24 cellular contexts compared by ENCODE assay signal in the genomic region with DNA sequence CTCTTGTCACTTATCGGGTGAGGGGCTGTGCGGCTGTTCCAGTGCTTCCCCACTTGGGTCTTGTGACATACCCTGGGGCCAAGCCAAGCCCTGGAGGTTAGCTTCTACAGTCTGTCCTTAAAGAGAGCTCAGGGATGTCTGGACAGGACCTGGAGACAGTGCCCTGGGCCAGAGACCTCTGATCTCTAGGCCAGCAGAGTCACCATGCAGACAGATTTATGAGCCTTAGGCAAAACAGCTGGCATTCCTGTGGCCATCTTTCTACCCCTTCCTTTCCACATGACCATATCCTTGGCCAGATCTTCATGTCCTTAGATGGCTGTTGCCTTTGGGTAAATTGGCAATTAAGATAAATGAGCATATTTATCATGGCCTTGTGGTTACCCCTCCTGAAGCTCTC.
DNase-seq lines count a peak whose midpoint lies in the region; ATAC-seq, FAIRE-seq and TF ChIP-seq lines count a peak whose summit lies in the region.
"Had no signal": no experiment of that assay in that cellular context is flagged by ENCODE, and none has a peak within 500 bp of the region (broad histone marks: within the 10 kb centered on the region; RNA-seq: fewer than 3 reads in every experiment).

No MANE protein-coding gene starts in this region.

- no peak for TF ChIP-seq CTCF in keratinocyte (optimal IDR thresholded peaks at IDR 0.05 in 1 of 3, IDR thresholded peaks at IDR 0.05 in 1 of 3, conservative IDR thresholded peaks at IDR 0.05 in 1 of 3; ENCODE audit: extremely low read depth in 1 of 3, insufficient read depth in 2 of 3, low read length in 3 of 3)

- H3K9me3 ChIP-seq in SJCRH30 (replicated peaks) (no peaks in the 10 kb centered on the region), keratinocyte (ENCODE audit: control insufficient read depth, low read depth, low read length) (peaks cover 2% of the 10 kb centered on the region), skeletal muscle satellite cell (replicated peaks; ENCODE audit: low read length) (peaks cover 4% of the 10 kb centered on the region)

- no peak overlapping the region for H2AFZ ChIP-seq in keratinocyte (ENCODE audit: control insufficient read depth, low read length)

- H3K4me3 ChIP-seq in SJCRH30 (no peak overlapping the region), keratinocyte (ENCODE audit: control insufficient read depth in 2 of 3, extremely low read depth in 1 of 3, insufficient read depth in 2 of 3, low read depth in 1 of 3, low read length in 3 of 3) (no peak overlapping the region), skeletal muscle satellite cell (ENCODE audit: low read length) (no peak overlapping the region)
- H3K4me3 ChIP-seq: adrenal gland, SK-N-MC, smooth muscle cell had no signal

- H3K79me2 ChIP-seq in keratinocyte (ENCODE audit: control insufficient read depth, insufficient read depth, low read length): no peaks in the 10 kb centered on the region

- no peaks in the 10 kb centered on the region for H3K9me1 ChIP-seq in keratinocyte (ENCODE audit: control insufficient read depth, extremely low read depth, insufficient read depth, low read length)

- H3K4me1 ChIP-seq in SJCRH30 (peaks cover 11% of the 10 kb centered on the region), keratinocyte (ENCODE audit: control insufficient read depth, extremely low read depth, insufficient read depth, low read length) (peaks cover 13% of the 10 kb centered on the region), skeletal muscle satellite cell (ENCODE audit: control insufficient read depth, insufficient read depth, low read length) (peaks cover 25% of the 10 kb centered on the region)
- H3K4me1 ChIP-seq: adrenal gland had no signal

- no peaks in the 10 kb centered on the region for H3K36me3 ChIP-seq in SJCRH30
- H3K36me3 ChIP-seq in keratinocyte (ENCODE audit: control insufficient read depth in 2 of 2, extremely low read depth in 1 of 2, insufficient read depth in 2 of 2, low read length in 2 of 2): no peaks in the 10 kb centered on the region
- no peaks in the 10 kb centered on the region for H3K36me3 ChIP-seq in skeletal muscle satellite cell (ENCODE audit: insufficient read depth, low read length)
- H3K36me3 ChIP-seq: adrenal gland had no signal

- no peak for ATAC-seq in activated naive CD4-positive, alpha-beta T cell treated with anti-CD3 and anti-CD28 coated beads, Interleukin-2, amount 50 U/mL, for 72 hours
- no peak for ATAC-seq in HG03378 (IDR thresholded peaks at IDR 0.05; ENCODE audit: unreplicated experiment)
- ATAC-seq: activated CD4-positive, alpha-beta T cell treated with anti-CD3 and anti-CD28 coated beads for 36 hours had no signal

- no peak overlapping the region for H3K4me2 ChIP-seq in keratinocyte (ENCODE audit: control insufficient read depth, extremely low read depth, insufficient read depth, low read depth, low read length)
- peak overlapping the region; percentile 7 for H3K4me2 ChIP-seq in skeletal muscle satellite cell (ENCODE audit: low read length)
- H3K4me2 ChIP-seq: KMS-11, smooth muscle cell had no signal

- H3K9me3 Mint-ChIP-seq in activated naive CD4-positive, alpha-beta T cell treated with anti-CD3 and anti-CD28 coated beads, Interleukin-2, amount 50 U/mL, for 72 hours: peaks cover 13 to 18% of the 10 kb centered on the region in 2 donors
- H3K9me3 Mint-ChIP-seq: activated T-cell treated with anti-CD3 and anti-CD28 coated beads, Interleukin-2, amount 50 U/mL, for 24 hours; T-helper 1 cell treated with Interleukin-12 subunit alpha and Interleukin-12 subunit beta and Interleukin-4 antibody, amounts not matched to agents 30 μg/mL and 1 μg/mL, for 36 hours had no signal

- peak; percentile 44 for FAIRE-seq in keratinocyte (lab: Jason Lieb, UNC)
- FAIRE-seq: D721Med, RCC 7860 had no signal

- H3K9ac ChIP-seq in keratinocyte (ENCODE audit: control insufficient read depth, extremely low read depth, insufficient read depth, low read length) (no peak overlapping the region), skeletal muscle satellite cell (ENCODE audit: low read depth, low read length) (peak overlapping the region; percentile 31)
- H3K9ac ChIP-seq: KMS-11 had no signal

- no peak overlapping the region for H3K27ac Mint-ChIP-seq in activated naive CD4-positive, alpha-beta T cell treated with anti-CD3 and anti-CD28 coated beads, Interleukin-2, amount 50 U/mL, for 72 hours
- H3K27ac Mint-ChIP-seq: activated CD4-positive, alpha-beta T cell treated with anti-CD3 and anti-CD28 coated beads for 36 hours; activated T-cell treated with anti-CD3 and anti-CD28 coated beads, Interleukin-2, amount 50 U/mL, for 24 hours; CD4-positive, CD25-positive, alpha-beta regulatory T cell; T-helper 1 cell treated with Interleukin-12 subunit alpha and Interleukin-12 subunit beta and Interleukin-4 antibody, amounts not matched to agents 30 μg/mL and 1 μg/mL, for 36 hours had no signal

- H3K36me3 Mint-ChIP-seq in activated naive CD4-positive, alpha-beta T cell treated with anti-CD3 and anti-CD28 coated beads, Interleukin-2, amount 50 U/mL, for 72 hours: no peaks in the 10 kb centered on the region
- H3K36me3 Mint-ChIP-seq: CD4-positive, CD25-positive, alpha-beta regulatory T cell had no signal

- H3K27me3 ChIP-seq in SJCRH30 (no peaks in the 10 kb centered on the region), keratinocyte (ENCODE audit: control insufficient read depth, extremely low read depth, insufficient read depth, low read length) (no peaks in the 10 kb centered on the region), skeletal muscle satellite cell (ENCODE audit: control insufficient read depth, insufficient read depth, low read length) (no peaks in the 10 kb centered on the region)
- H3K27me3 ChIP-seq: adrenal gland had no signal

- dilution Hi-C loops in keratinocyte (cut with MboI; ENCODE audit: extremely low pct_ligation_motif_present, low sequenced_read_pairs): no loop called here

- DNase-seq in Daoy (ENCODE audit: low read depth) (peak; percentile 17), SJCRH30 (peak; percentile 63 to 73), keratinocyte (ENCODE audit: low read depth, low spot score) (no peak), HPDE6-E6E7 (ENCODE audit: extremely low spot score) (no peak), CD1c-positive myeloid dendritic cell (ENCODE audit: extremely low spot score) (no peak)
- no peak for DNase-seq in activated naive CD4-positive, alpha-beta T cell treated with anti-CD3 and anti-CD28 coated beads, Interleukin-2, amount 50 U/mL, for 72 hours (ENCODE audit: low spot score in 2 of 2)
- DNase-seq: activated CD4-positive, alpha-beta T cell treated with anti-CD3 and anti-CD28 coated beads for 36 hours; activated T-cell treated with anti-CD3 and anti-CD28 coated beads, Interleukin-2, amount 50 U/mL, for 24 hours; CD4-positive, CD25-positive, alpha-beta regulatory T cell; effector CD4-positive, alpha-beta T cell; MV-4-11; NCI-H1694 treated with DMSO at 0.1 percent for 48 hours; NCI-H526; stimulated activated CD4-positive, alpha-beta T cell treated with anti-CD3 and anti-CD28 coated beads, Interleukin-2, amount 100 ng/mL, for 24 hours; substantia nigra had no signal

- no peaks in the 10 kb centered on the region for H4K20me1 ChIP-seq in keratinocyte (ENCODE audit: control insufficient read depth, extremely low read depth, insufficient read depth, low read length)

- H3K27ac ChIP-seq in SJCRH30 (peak overlapping the region; percentile 19), keratinocyte (ENCODE audit: control insufficient read depth, insufficient read depth, low read length) (no peak overlapping the region)
- H3K27ac ChIP-seq: adrenal gland, KMS-11, SK-N-MC had no signal

Comparison
In these comparisons a context has a peak if more than half of its experiments do, and no peak if none do; other contexts are left out.
1. DNase-seq: peak in Daoy (single experiment) and SJCRH30 (2 of 2); none in keratinocyte (single experiment), activated naive CD4-positive, alpha-beta T cell treated with anti-CD3 and anti-CD28 coated beads, Interleukin-2, amount 50 U/mL, for 72 hours (0 of 2), HPDE6-E6E7 (single experiment) and CD1c-positive myeloid dendritic cell (single experiment).